ENCODE assay signal across 18 cellular contexts in the genomic region with DNA sequence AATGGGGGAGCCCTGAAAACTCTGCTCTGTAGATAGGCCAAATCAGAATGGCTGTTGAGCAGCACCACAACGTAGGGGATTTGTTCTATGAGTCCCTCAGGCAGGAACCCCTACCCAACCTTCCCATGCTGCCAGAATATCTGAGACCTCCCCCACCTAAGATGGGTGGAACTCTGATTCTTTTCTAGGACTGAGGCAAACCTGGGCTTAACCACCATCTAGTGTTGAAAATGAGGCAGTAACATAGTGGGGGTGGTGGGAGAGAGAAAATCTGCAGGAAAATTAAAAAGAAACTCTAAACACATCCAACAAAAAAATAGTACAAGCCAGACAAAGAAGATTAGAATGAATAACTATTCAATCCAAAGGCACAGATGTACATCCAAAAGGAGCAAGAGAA.
"Had no signal": no experiment of that assay in that cellular context is flagged by ENCODE, and none has a peak within 500 bp of the region (broad histone marks: within the 10 kb centered on the region; RNA-seq: fewer than 3 reads in every experiment).

No MANE protein-coding gene starts in this region.

- H3K36me3 Mint-ChIP-seq: activated naive CD8-positive, alpha-beta T cell; brain had no signal

- H3K27ac Mint-ChIP-seq: activated B cell treated with CpG ODN at 0.5 μM for 24 hours; activated CD8-positive, alpha-beta T cell treated with anti-CD3 and anti-CD28 coated beads for 36 hours; activated naive CD8-positive, alpha-beta T cell; brain; mesothelial cell of epicardium; nephron progenitor cell; stimulated activated naive CD8-positive, alpha-beta T cell treated with anti-CD3 and anti-CD28 coated beads, Interleukin-15, Interleukin-2, amounts not matched to agents 100 ng/mL and 50 ng/mL, for 24 hours; T-helper 17 cell had no signal

- ATAC-seq: activated CD8-positive, alpha-beta T cell treated with anti-CD3 and anti-CD28 coated beads for 36 hours; activated T-cell treated with anti-CD3 and anti-CD28 coated beads, Interleukin-2, amount 50 U/mL, for 4 hours; T-helper 17 cell had no signal

- H3K27me3 Mint-ChIP-seq: activated B cell treated with CpG ODN at 0.5 μM for 24 hours; activated CD8-positive, alpha-beta T cell treated with anti-CD3 and anti-CD28 coated beads for 36 hours; activated naive CD8-positive, alpha-beta T cell; brain; stimulated activated naive CD8-positive, alpha-beta T cell treated with anti-CD3 and anti-CD28 coated beads, Interleukin-15, Interleukin-2, amounts not matched to agents 100 ng/mL and 50 ng/mL, for 24 hours; T-helper 17 cell had no signal

- H3K36me3 ChIP-seq: esophagus muscularis mucosa, sigmoid colon, spleen, suprapubic skin, upper lobe of left lung had no signal

- H3K4me1 ChIP-seq: esophagus muscularis mucosa, sigmoid colon, spleen, suprapubic skin, upper lobe of left lung had no signal

- DNase-seq: activated B cell treated with CpG ODN at 0.5 μM for 24 hours; activated CD4-positive, alpha-beta T cell treated with anti-CD3 and anti-CD28 coated beads for 48 hours; activated CD8-positive, alpha-beta T cell treated with anti-CD3 and anti-CD28 coated beads for 36 hours; activated effector memory CD4-positive, alpha-beta T cell treated with anti-CD3 and anti-CD28 coated beads, Interleukin-2, amount 50 U/mL, for 16 hours; activated T-cell treated with anti-CD3 and anti-CD28 coated beads, Interleukin-2, amount 50 U/mL, for 4 hours; amniotic stem cell; foreskin melanocyte; nephron progenitor cell; sigmoid colon; spleen; T-helper 17 cell; upper lobe of left lung had no signal

- H3K4me3 Mint-ChIP-seq: activated B cell treated with CpG ODN at 0.5 μM for 24 hours; activated CD8-positive, alpha-beta T cell treated with anti-CD3 and anti-CD28 coated beads for 36 hours; activated naive CD8-positive, alpha-beta T cell; activated T-cell treated with anti-CD3 and anti-CD28 coated beads, Interleukin-2, amount 50 U/mL, for 4 hours; brain; mesothelial cell of epicardium; nephron progenitor cell; stimulated activated naive CD8-positive, alpha-beta T cell treated with anti-CD3 and anti-CD28 coated beads, Interleukin-15, Interleukin-2, amounts not matched to agents 100 ng/mL and 50 ng/mL, for 24 hours; T-helper 17 cell had no signal

- H3K4me3 ChIP-seq: esophagus muscularis mucosa, sigmoid colon, spleen, suprapubic skin, upper lobe of left lung had no signal

- H3K4me1 Mint-ChIP-seq: activated B cell treated with CpG ODN at 0.5 μM for 24 hours, mesothelial cell of epicardium, T-helper 17 cell had no signal

- H3K27ac ChIP-seq: esophagus muscularis mucosa, sigmoid colon, spleen, suprapubic skin, upper lobe of left lung had no signal

- H3K27me3 ChIP-seq: esophagus muscularis mucosa, sigmoid colon, suprapubic skin, upper lobe of left lung had no signal
